ENCODE assay signal across 20 cellular contexts in the genomic region with DNA sequence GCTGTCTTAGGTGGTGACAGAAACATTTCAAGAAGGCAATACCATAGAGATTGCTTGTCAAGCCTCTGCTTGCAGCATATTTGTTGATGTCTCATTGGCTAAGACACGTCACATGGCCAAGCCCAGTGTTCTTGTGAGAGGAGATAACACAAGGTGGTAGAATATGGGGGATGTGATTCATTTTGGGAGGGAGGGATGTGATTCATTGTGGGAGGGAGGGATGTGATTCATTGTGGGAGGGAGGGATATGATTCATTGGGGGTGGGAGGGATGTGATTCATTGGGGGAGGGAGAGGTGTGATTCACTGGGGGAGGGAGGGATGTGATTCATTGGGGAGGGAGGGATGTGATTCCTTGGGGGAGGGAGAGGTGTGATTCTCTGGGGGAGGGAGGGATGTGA.
A peak's percentile ranks its signal among the peaks of the same experiment; 100 is the strongest.
DNase-seq lines count a peak whose midpoint lies in the region; ATAC-seq and TF ChIP-seq lines count a peak whose summit lies in the region.
"Had no signal": no experiment of that assay in that cellular context is flagged by ENCODE, and none has a peak within 500 bp of the region (broad histone marks: within the 10 kb centered on the region; RNA-seq: fewer than 3 reads in every experiment).

No MANE protein-coding gene starts in this region.

- no peak overlapping the region for H3K4me3 ChIP-seq in mammary epithelial cell (replicated peaks in 1 of 3; ENCODE audit: insufficient read depth in 1 of 3, low read depth in 2 of 3, low read length in 3 of 3)
- no peak overlapping the region for H3K4me3 ChIP-seq in ascending aorta
- no peak overlapping the region for H3K4me3 ChIP-seq in upper lobe of left lung
- H3K4me3 ChIP-seq: SJCRH30 had no signal

- H3K4me1 ChIP-seq in mammary epithelial cell (ENCODE audit: insufficient read depth, low read length) (no peaks in the 10 kb centered on the region), ascending aorta (no peaks in the 10 kb centered on the region), upper lobe of left lung (no peaks in the 10 kb centered on the region)
- H3K4me1 ChIP-seq: BE2C, SJCRH30 had no signal

- H3K36me3 ChIP-seq in mammary epithelial cell (ENCODE audit: insufficient read depth, low read length) (no peaks in the 10 kb centered on the region), ascending aorta (no peaks in the 10 kb centered on the region), upper lobe of left lung (no peaks in the 10 kb centered on the region)
- H3K36me3 ChIP-seq: BE2C, SJCRH30 had no signal

- H3K27ac ChIP-seq in mammary epithelial cell (ENCODE audit: insufficient read depth, low read depth, low read length) (no peak overlapping the region), ascending aorta (no peak overlapping the region), upper lobe of left lung (no peak overlapping the region)
- H3K27ac ChIP-seq: SJCRH30 had no signal

- no peak for TF ChIP-seq CTCF in mammary epithelial cell (conservative IDR thresholded peaks at IDR 0.05 in 1 of 2, IDR thresholded peaks at IDR 0.05 in 1 of 2; ENCODE audit: extremely low read depth in 1 of 2, insufficient read depth in 1 of 2, low read depth in 1 of 2, low read length in 2 of 2)
- no peak for TF ChIP-seq CTCF in ascending aorta (IDR thresholded peaks at IDR 0.05)
- TF ChIP-seq CTCF in upper lobe of left lung (IDR thresholded peaks at IDR 0.05): no peak

- no peaks in the 10 kb centered on the region for H3K27me3 ChIP-seq in mammary epithelial cell (ENCODE audit: insufficient read depth, low read length)
- no peaks in the 10 kb centered on the region for H3K27me3 ChIP-seq in ascending aorta
- no peaks in the 10 kb centered on the region for H3K27me3 ChIP-seq in upper lobe of left lung
- H3K27me3 ChIP-seq: BE2C, SJCRH30 had no signal

- H4K20me1 ChIP-seq in mammary epithelial cell (ENCODE audit: insufficient read depth, low read length): no peaks in the 10 kb centered on the region

- TF ChIP-seq POLR2A in upper lobe of left lung (IDR thresholded peaks at IDR 0.05): no peak

- BruUV-seq in mammary epithelial cell (replicated peaks; lab: Mats Ljungman, UMichigan): no TSS peak

- peaks cover 18% of the 10 kb centered on the region for H3K9me3 ChIP-seq in mammary epithelial cell (replicated peaks; ENCODE audit: insufficient read depth, low read length)
- H3K9me3 ChIP-seq in ascending aorta: no peaks in the 10 kb centered on the region
- no peaks in the 10 kb centered on the region for H3K9me3 ChIP-seq in upper lobe of left lung
- H3K9me3 ChIP-seq: BE2C, SJCRH30 had no signal

- H3K4me2 ChIP-seq in mammary epithelial cell (ENCODE audit: insufficient read depth, low read depth, low read length): no peak overlapping the region

- no peak for ATAC-seq in upper lobe of left lung (ENCODE audit: low FRiP score in 2 of 2)
- ATAC-seq in GM19351 (IDR thresholded peaks at IDR 0.05; ENCODE audit: unreplicated experiment): no peak

- WGBS in mammary epithelial cell (ENCODE audit: low coverage, missing lambda C conversion rate): 100% methylated on average over 1 of the region's 1 CpG
- WGBS in upper lobe of left lung, 2 donors: 94 to 95% methylated on average over 1 of the region's 1 CpG

- H3K9ac ChIP-seq in mammary epithelial cell (ENCODE audit: insufficient read depth, low read length): no peak overlapping the region

- H2AFZ ChIP-seq in mammary epithelial cell (ENCODE audit: low read depth, low read length): no peak overlapping the region

- TF ChIP-seq EP300 in upper lobe of left lung (IDR thresholded peaks at IDR 0.05): no peak

- intact Hi-C loops in mammary epithelial cell (cut with micrococcal nuclease) (loop anchor here (5.0 kb wide), 1 partner anchor 84 kb away; no protein-coding TSS in a partner anchor), ascending aorta (cut with DNase I) (no loop called here)

- dilution Hi-C loops in mammary epithelial cell (cut with HindIII; ENCODE audit: low sequenced_read_pairs): no loop called here

- CTCF ChIA-PET in mammary epithelial cell (lab: Charles Lee; ENCODE audit: low non-redundant PET): no interaction called here

- no peaks in the 10 kb centered on the region for H3K79me2 ChIP-seq in mammary epithelial cell (ENCODE audit: insufficient read depth, low read length)

- DNase-seq in ELR (ENCODE audit: low read depth) (peak; percentile 19), RKO (ENCODE audit: low spot score) (peak; percentile 16), mammary epithelial cell (peak; percentile 50), renal cortical epithelial cell (ENCODE audit: low read depth) (peak; percentile 18), ascending aorta (ENCODE audit: low spot score in 2 of 2) (no peak), upper lobe of left lung (no peak)
- DNase-seq: BE2C; CD4-positive, alpha-beta T cell; DMS79 treated with DMSO at 0.1 percent for 48 hours; GDM1; IMR-90; Karpas-422; NCI-H1417; NCI-H187 treated with DMSO at 0.1 percent for 48 hours; NCI-H69; NK-92 treated with Interleukin-12 subunit alpha and Interleukin-12 subunit beta, amount 100 ng/mL, for 24 hours; RPMI8226; SJCRH30; SW 1271 had no signal

- in situ Hi-C loops in mammary epithelial cell (cut with MboI; ENCODE audit: low sequenced_read_pairs in 2 of 2): no loop called here

Comparison
In these comparisons a context has a peak if more than half of its experiments do, and no peak if none do; other contexts are left out.
1. DNase-seq: peak in ELR (single experiment), RKO (single experiment), mammary epithelial cell (single experiment) and renal cortical epithelial cell (single experiment); none in ascending aorta (0 of 2) and upper lobe of left lung (0 of 2).